In the genomic region with DNA sequence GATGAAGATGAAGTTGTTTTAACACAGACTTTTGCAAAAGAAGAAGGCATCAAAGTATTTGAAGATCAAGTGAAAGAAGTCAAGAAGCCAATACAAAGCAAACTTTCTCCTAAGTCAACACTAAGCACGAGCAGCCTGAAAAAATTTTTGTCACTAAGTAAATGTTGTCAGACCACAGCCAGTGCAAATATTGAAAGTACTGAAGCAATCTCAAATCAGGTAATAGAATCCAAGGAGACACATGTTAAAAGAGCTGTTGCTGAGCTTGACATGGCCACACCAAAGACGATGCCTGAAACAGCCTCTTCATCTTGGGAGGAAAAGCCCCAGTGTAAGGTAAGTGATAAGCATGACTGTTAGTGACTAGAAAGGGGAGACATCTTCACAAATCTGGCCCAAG, we compare ENCODE assay signal across 20 cellular contexts.
"Had no signal": no experiment of that assay in that cellular context is flagged by ENCODE, and none has a peak within 500 bp of the region (broad histone marks: within the 10 kb centered on the region; RNA-seq: fewer than 3 reads in every experiment).

No MANE protein-coding gene starts in this region.

- H3K27me3 ChIP-seq: adrenal gland, ascending aorta, esophagus muscularis mucosa, spleen, testis, vagina had no signal

- H3K27ac ChIP-seq: adrenal gland, ascending aorta, esophagus muscularis mucosa, lower lobe of right lung, spleen, testis, vagina had no signal

- H3K4me3 ChIP-seq: adrenal gland, ascending aorta, esophagus muscularis mucosa, lower lobe of right lung, spleen, testis, vagina had no signal

- ATAC-seq: activated T-helper 17 cell treated with anti-CD3 and anti-CD28 coated beads, Interleukin-2, amount 50 U/mL, for 72 hours; effector memory CD8-positive, alpha-beta T cell; lower lobe of right lung had no signal

- DNase-seq: activated T-cell treated with anti-CD3 and anti-CD28 coated beads, Interleukin-2, amount 50 U/mL, for 24 hours; adrenal gland; effector memory CD8-positive, alpha-beta T cell; glutamatergic neuron; hypothalamus; lower lobe of right lung; mesendoderm; naive B cell; nucleus accumbens; posterior cingulate gyrus; spleen; stimulated activated CD4-positive, alpha-beta T cell treated with anti-CD3 and anti-CD28 coated beads, Interleukin-4, amount 100 ng/mL, for 1 hour; stimulated activated naive CD4-positive, alpha-beta T cell; T-helper 2 cell; testis had no signal

- H3K36me3 ChIP-seq: adrenal gland, ascending aorta, esophagus muscularis mucosa, lower lobe of right lung, spleen, vagina had no signal

- H3K4me1 ChIP-seq: adrenal gland, ascending aorta, esophagus muscularis mucosa, lower lobe of right lung, spleen, testis, vagina had no signal

- FAIRE-seq: endothelial cell of umbilical vein had no signal

- H3K9me3 ChIP-seq: testis had no signal
